In genomic region chr11:124923296-124923695, GRCh38 we compare ENCODE assay signal across 18 cellular contexts. TPM values are rescaled to one million over a fixed set of nuclear protein-coding genes. Genes with fewer than 3 reads are reported as not detected.
"Had no signal": no experiment of that assay in that cellular context is flagged by ENCODE, and none has a peak within 500 bp of the region (broad histone marks: within the 10 kb centered on the region; RNA-seq: fewer than 3 reads in every experiment).

No MANE protein-coding gene starts in this region.

- H3K4me3 ChIP-seq: neural progenitor cell, testis had no signal

- H3K9me3 ChIP-seq: testis had no signal

- H3K27me3 ChIP-seq: testis had no signal

- H3K4me3 Mint-ChIP-seq: memory B cell; stimulated activated naive CD8-positive, alpha-beta T cell treated with anti-CD3 and anti-CD28 coated beads, Interleukin-15, amount 100 ng/mL, for 72 hours had no signal

- H3K27ac Mint-ChIP-seq: memory B cell; neural progenitor cell; progenitor cell of endocrine pancreas; stimulated activated naive CD8-positive, alpha-beta T cell treated with anti-CD3 and anti-CD28 coated beads, Interleukin-15, amount 100 ng/mL, for 72 hours; type B pancreatic cell had no signal

- DNase-seq: amniotic stem cell; dermis blood vessel endothelial cell; foreskin fibroblast; stimulated activated CD4-positive, alpha-beta T cell treated with anti-CD3 and anti-CD28 coated beads, Interleukin-12 subunit alpha, Interleukin-12 subunit beta, amount 100 ng/mL, for 4 hours; stimulated activated CD4-positive, alpha-beta T cell treated with anti-CD3 and anti-CD28 coated beads, Interleukin-2, amount 100 ng/mL, for 24 hours; stimulated activated naive CD8-positive, alpha-beta T cell treated with anti-CD3 and anti-CD28 coated beads, Interleukin-15, amount 100 ng/mL, for 72 hours; testis; WERI-Rb-1 had no signal

- H3K36me3 ChIP-seq: neural progenitor cell, WERI-Rb-1 had no signal

- H3K27me3 Mint-ChIP-seq: stimulated activated naive CD8-positive, alpha-beta T cell treated with anti-CD3 and anti-CD28 coated beads, Interleukin-15, amount 100 ng/mL, for 72 hours had no signal

- H3K4me1 Mint-ChIP-seq: memory B cell had no signal

- H3K9me3 Mint-ChIP-seq: memory B cell; stimulated activated naive CD8-positive, alpha-beta T cell treated with anti-CD3 and anti-CD28 coated beads, Interleukin-15, amount 100 ng/mL, for 72 hours; type B pancreatic cell had no signal

- H3K36me3 Mint-ChIP-seq: memory B cell, neural progenitor cell, type B pancreatic cell had no signal

- H3K27ac ChIP-seq: neural progenitor cell, testis, WERI-Rb-1 had no signal

RNA-seq across cellular contexts. Expression of gene HEPN1, which starts 4.2 kb away (rescaled TPM):
- total RNA-seq: cerebellum; dermis blood vessel endothelial cell; liver; mononuclear cell; progenitor cell of endocrine pancreas; SK-MEL-5; T-helper 2 cell treated with Interferon-gamma antibody and Interleukin-4, amounts not matched to agents 100 ng/mL and 5 ng/mL, for 36 hours; testis had no signal

RNA-seq across cellular contexts. Expression of gene HEPACAM, which starts 12.6 kb away (rescaled TPM):
- total RNA-seq: glomerular endothelial cell; SK-MEL-5; T-helper 2 cell treated with Interferon-gamma antibody and Interleukin-4, amounts not matched to agents 100 ng/mL and 5 ng/mL, for 36 hours had no signal

RNA-seq across cellular contexts. Expression of gene ROBO4, which starts 25.6 kb away (rescaled TPM):
- total RNA-seq: progenitor cell of endocrine pancreas, SK-MEL-5 had no signal
